ENCODE assay signal across 9 cellular contexts in the genomic region with DNA sequence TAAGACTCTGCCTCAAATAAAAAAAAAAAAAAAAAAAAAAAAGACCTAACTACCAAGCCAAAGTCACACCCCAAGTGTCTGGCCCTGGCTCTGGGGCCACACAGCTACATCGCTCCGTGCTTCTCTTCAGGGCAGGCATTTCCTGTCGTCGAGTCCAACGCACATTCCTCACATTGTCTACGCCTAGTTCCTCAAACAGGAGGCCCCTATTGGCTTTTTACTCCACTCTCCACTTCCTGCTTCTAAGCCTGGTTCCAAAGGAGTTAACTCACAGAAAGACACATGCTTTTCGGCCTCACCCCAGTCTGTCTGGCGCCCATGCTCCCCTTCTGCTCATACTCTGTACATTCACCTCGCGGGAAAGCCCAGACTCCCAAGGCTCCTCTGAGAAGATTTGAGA. TPM values are rescaled to one million over a fixed set of nuclear protein-coding genes. Genes with fewer than 3 reads are reported as not detected.
A peak's percentile ranks its signal among the peaks of the same experiment; 100 is the strongest.
DNase-seq lines count a peak whose midpoint lies in the region; ATAC-seq and TF ChIP-seq lines count a peak whose summit lies in the region.
"Had no signal": no experiment of that assay in that cellular context is flagged by ENCODE, and none has a peak within 500 bp of the region (broad histone marks: within the 10 kb centered on the region; RNA-seq: fewer than 3 reads in every experiment).

No MANE protein-coding gene starts in this region.

- H3K4me1 Mint-ChIP-seq in activated T-helper 2 cell treated with anti-CD3 and anti-CD28 coated beads, Interferon-gamma antibody, Interleukin-2, Interleukin-4, amounts not matched to agents 10 μg/mL and 5 μg/mL and 100 μg/mL, durations not matched to agents 14 hours and 24 hours and 36 hours (ENCODE audit: low read depth), result peaks cover 3% of the 10 kb centered on the region

- H3K4me1 ChIP-seq in HCT116 (ENCODE audit: control insufficient read depth in 1 of 2, insufficient read depth in 2 of 2, low read length in 2 of 2), result peaks cover 0 to 15% of the 10 kb centered on the region in 2 experiments; a peak in 2 of 4 replicates
- H3K4me1 ChIP-seq: tibial nerve had no signal

- H3K4me3 Mint-ChIP-seq in activated T-helper 2 cell treated with anti-CD3 and anti-CD28 coated beads, Interferon-gamma antibody, Interleukin-2, Interleukin-4, amounts not matched to agents 10 μg/mL and 5 μg/mL and 100 μg/mL, durations not matched to agents 14 hours and 24 hours and 36 hours (ENCODE audit: low read depth), result no peak overlapping the region

- no TSS peak for BruUV-seq in HCT116 (replicated peaks; lab: Mats Ljungman, UMichigan)

- ATAC-seq in HCT116, result peak; percentile 93
- ATAC-seq in Right ventricle myocardium superior (ENCODE audit: poor library complexity), result peak; percentile 80
- no peak for ATAC-seq in HG03442 (IDR thresholded peaks at IDR 0.05; ENCODE audit: unreplicated experiment)
- no peak for ATAC-seq in HG02610 (IDR thresholded peaks at IDR 0.05; ENCODE audit: unreplicated experiment)
- no peak for ATAC-seq in GM21423 (IDR thresholded peaks at IDR 0.05; ENCODE audit: unreplicated experiment)

- TF ChIP-seq RAD21 in HCT116 (IDR thresholded peaks at IDR 0.05; ENCODE audit: low read depth), result no peak

- no peaks in the 10 kb centered on the region for H3K9me2 ChIP-seq in HCT116 (ENCODE audit: insufficient read depth)

- no peaks in the 10 kb centered on the region for H3K9me3 Mint-ChIP-seq in activated T-helper 2 cell treated with anti-CD3 and anti-CD28 coated beads, Interferon-gamma antibody, Interleukin-2, Interleukin-4, amounts not matched to agents 10 μg/mL and 5 μg/mL and 100 μg/mL, durations not matched to agents 14 hours and 24 hours and 36 hours

- H3K9ac ChIP-seq in HCT116 (ENCODE audit: low read length), result 0 out of 2 replicates have a peak overlapping the region, but pooled peaks have one; percentile 31

- H3K36me3 ChIP-seq in HCT116 (ENCODE audit: control insufficient read depth in 1 of 2, insufficient read depth in 2 of 2, low read length in 2 of 2), result no peaks in the 10 kb centered on the region
- H3K36me3 ChIP-seq: tibial nerve had no signal

- no peaks in the 10 kb centered on the region for H3K9me3 ChIP-seq in HCT116 (ENCODE audit: control insufficient read depth in 1 of 2, insufficient read depth in 1 of 2, low read depth in 1 of 2, low read length in 2 of 2)
- H3K9me3 ChIP-seq: tibial nerve had no signal

- peak overlapping the region; percentile 40 for H3K4me2 ChIP-seq in HCT116 (ENCODE audit: low read length)

- H3K36me3 Mint-ChIP-seq in activated T-helper 2 cell treated with anti-CD3 and anti-CD28 coated beads, Interferon-gamma antibody, Interleukin-2, Interleukin-4, amounts not matched to agents 10 μg/mL and 5 μg/mL and 100 μg/mL, durations not matched to agents 14 hours and 24 hours and 36 hours (ENCODE audit: low read depth), result no peaks in the 10 kb centered on the region

- no peaks in the 10 kb centered on the region for H4K20me1 ChIP-seq in HCT116 (ENCODE audit: insufficient read depth)

- intact Hi-C loops in HCT116 (cut with micrococcal nuclease), result no loop called here
- intact Hi-C loops in Right ventricle myocardium superior (cut with DNase I), result no loop called here
- intact Hi-C loops in activated T-helper 2 cell treated with anti-CD3 and anti-CD28 coated beads, Interferon-gamma antibody, Interleukin-2, Interleukin-4, amounts not matched to agents 10 μg/mL and 5 μg/mL and 100 μg/mL, durations not matched to agents 14 hours and 24 hours and 36 hours (cut with micrococcal nuclease), result no loop called here

- POLR2A ChIA-PET in HCT116 (lab: Charles Lee), result no interaction called here

- no peak overlapping the region for H3K27ac Mint-ChIP-seq in activated T-helper 2 cell treated with anti-CD3 and anti-CD28 coated beads, Interferon-gamma antibody, Interleukin-2, Interleukin-4, amounts not matched to agents 10 μg/mL and 5 μg/mL and 100 μg/mL, durations not matched to agents 14 hours and 24 hours and 36 hours

- H3K27ac ChIP-seq in HCT116 (ENCODE audit: low read depth, low read length), result peak overlapping the region; percentile 9
- H3K27ac ChIP-seq: tibial nerve had no signal

- peak; percentile 60 for DNase-seq in HCT116 (ENCODE audit: low read depth, low spot score)
- DNase-seq in SKM-1 (lab: John Stamatoyannopoulos, UW; ENCODE audit: unreplicated experiment), result peak; percentile 94
- DNase-seq in Right ventricle myocardium superior, result peak; percentile 59
- peak; percentile 41 for DNase-seq in retinal pigment epithelial cell (ENCODE audit: low read depth)
- no peak for DNase-seq in activated T-helper 2 cell treated with anti-CD3 and anti-CD28 coated beads, Interferon-gamma antibody, Interleukin-2, Interleukin-4, amounts not matched to agents 10 μg/mL and 5 μg/mL and 100 μg/mL, durations not matched to agents 14 hours and 24 hours and 36 hours (ENCODE audit: low spot score)

- peaks cover 2% of the 10 kb centered on the region for H3K27me3 Mint-ChIP-seq in activated T-helper 2 cell treated with anti-CD3 and anti-CD28 coated beads, Interferon-gamma antibody, Interleukin-2, Interleukin-4, amounts not matched to agents 10 μg/mL and 5 μg/mL and 100 μg/mL, durations not matched to agents 14 hours and 24 hours and 36 hours (ENCODE audit: low read depth)

- no peaks in the 10 kb centered on the region for H3K79me2 ChIP-seq in HCT116 (ENCODE audit: insufficient read depth, low read length)

- H3K4me3 ChIP-seq in HCT116 (replicated peaks in 1 of 2; ENCODE audit: low read depth in 1 of 2, low read length in 2 of 2) (no peak overlapping the region), retinal pigment epithelial cell (ENCODE audit: low read length) (no peak overlapping the region)
- H3K4me3 ChIP-seq: tibial nerve had no signal

- CTCF ChIA-PET in HCT116 (lab: Charles Lee), result no interaction called here

- RAD21 ChIA-PET in HCT116 (lab: Charles Lee; ENCODE audit: low non-redundant PET in 1 of 2, low total read pairs in 2 of 2, uncharacterized antibody in 2 of 2, unreplicated experiment in 2 of 2), result no interaction called here

- H3K27me3 ChIP-seq in HCT116 (ENCODE audit: insufficient read depth, low read length), result no peaks in the 10 kb centered on the region
- H3K27me3 ChIP-seq: tibial nerve had no signal

- no peak for TF ChIP-seq POLR2A in HCT116 (IDR thresholded peaks at IDR 0.05; ENCODE audit: borderline replicate concordance, extremely low read depth, insufficient read depth, insufficient read length)

- TF ChIP-seq CTCF in HCT116 (IDR thresholded peaks at IDR 0.05 in 2 of 3, conservative IDR thresholded peaks at IDR 0.05 in 1 of 3; ENCODE audit: borderline replicate concordance in 1 of 3, insufficient read depth in 1 of 3, low read depth in 2 of 3, low read length in 2 of 3), result no peak
- TF ChIP-seq CTCF in retinal pigment epithelial cell (conservative IDR thresholded peaks at IDR 0.05; ENCODE audit: low read depth, low read length), result no peak

- H2AFZ ChIP-seq in HCT116 (ENCODE audit: low read depth, low read length, poor library complexity, severe bottlenecking), result no peak overlapping the region

TF ChIP-seq in HCT116, 20 proteins besides CTCF, POLR2A, EP300 and RAD21 (continues in another document):
- TF ChIP-seq POLR2AphosphoS5 (IDR thresholded peaks at IDR 0.05; ENCODE audit: low read depth, low read length) (peak; percentile 49), EZH2phosphoT487 (IDR thresholded peaks at IDR 0.05; ENCODE audit: borderline replicate concordance) (no peak), SIN3A (IDR thresholded peaks at IDR 0.05; ENCODE audit: low read depth) (no peak), EGR1 (IDR thresholded peaks at IDR 0.05; ENCODE audit: low read depth) (no peak), YY1 (IDR thresholded peaks at IDR 0.05; ENCODE audit: extremely low read depth, insufficient replicate concordance, low read depth, low read length) (peak; percentile 6), ELF1 (IDR thresholded peaks at IDR 0.05; ENCODE audit: borderline replicate concordance, low read depth) (peak; percentile 54; the same call in 1 of the 2 replicates), CEBPB (IDR thresholded peaks at IDR 0.05; ENCODE audit: low read depth) (no peak), CBX3 (IDR thresholded peaks at IDR 0.05; ENCODE audit: low read depth) (no peak), FOSL1 (IDR thresholded peaks at IDR 0.05; ENCODE audit: low read depth) (no peak)
- TF ChIP-seq, protein P1, sequence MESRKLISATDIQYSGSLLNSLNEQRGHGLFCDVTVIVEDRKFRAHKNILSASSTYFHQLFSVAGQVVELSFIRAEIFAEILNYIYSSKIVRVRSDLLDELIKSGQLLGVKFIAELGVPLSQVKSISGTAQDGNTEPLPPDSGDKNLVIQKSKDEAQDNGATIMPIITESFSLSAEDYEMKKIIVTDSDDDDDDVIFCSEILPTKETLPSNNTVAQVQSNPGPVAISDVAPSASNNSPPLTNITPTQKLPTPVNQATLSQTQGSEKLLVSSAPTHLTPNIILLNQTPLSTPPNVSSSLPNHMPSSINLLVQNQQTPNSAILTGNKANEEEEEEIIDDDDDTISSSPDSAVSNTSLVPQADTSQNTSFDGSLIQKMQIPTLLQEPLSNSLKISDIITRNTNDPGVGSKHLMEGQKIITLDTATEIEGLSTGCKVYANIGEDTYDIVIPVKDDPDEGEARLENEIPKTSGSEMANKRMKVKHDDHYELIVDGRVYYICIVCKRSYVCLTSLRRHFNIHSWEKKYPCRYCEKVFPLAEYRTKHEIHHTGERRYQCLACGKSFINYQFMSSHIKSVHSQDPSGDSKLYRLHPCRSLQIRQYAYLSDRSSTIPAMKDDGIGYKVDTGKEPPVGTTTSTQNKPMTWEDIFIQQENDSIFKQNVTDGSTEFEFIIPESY (IDR thresholded peaks at IDR 0.05; ENCODE audit: extremely low read depth, insufficient replicate concordance, low read length), result no peak

RNA-seq across cellular contexts. Expression of a gene that starts 28.8 kb away (rescaled TPM):
- total RNA-seq in HCT116 (2021; ENCODE audit: unreplicated experiment) (0.25 TPM), Right ventricle myocardium superior (0.43 TPM)
- not detected in 2 replicates for polyA plus RNA-seq in HCT116 (2012)
- not detected in 2 replicates for total RNA-seq in activated T-helper 2 cell treated with anti-CD3 and anti-CD28 coated beads, Interferon-gamma antibody, Interleukin-2, Interleukin-4, amounts not matched to agents 10 μg/mL and 5 μg/mL and 100 μg/mL, durations not matched to agents 14 hours and 24 hours and 36 hours
- total RNA-seq: tibial nerve had no signal

RNA-seq across cellular contexts. Expression of a gene that starts 37.4 kb away (rescaled TPM):
- total RNA-seq in HCT116 (2021; ENCODE audit: unreplicated experiment) (398 TPM), Right ventricle myocardium superior (415 TPM)
- 347 and 396 TPM in 2 replicates for polyA plus RNA-seq in HCT116 (2012)
- total RNA-seq in activated T-helper 2 cell treated with anti-CD3 and anti-CD28 coated beads, Interferon-gamma antibody, Interleukin-2, Interleukin-4, amounts not matched to agents 10 μg/mL and 5 μg/mL and 100 μg/mL, durations not matched to agents 14 hours and 24 hours and 36 hours, result 445 and 450 TPM in 2 replicates

Comparison
In these comparisons a context has a peak if more than half of its experiments do, and no peak if none do; other contexts are left out.
1. ATAC-seq: peak in HCT116 (single experiment) and Right ventricle myocardium superior (single experiment); none in HG03442 (single experiment), HG02610 (single experiment) and GM21423 (single experiment).